21 cellular contexts compared by ENCODE assay signal in genomic region chr22:26527574-26528465, GRCh38. TPM values are rescaled to one million over a fixed set of nuclear protein-coding genes. Genes with fewer than 3 reads are reported as not detected.
A peak's percentile ranks its signal among the peaks of the same experiment; 100 is the strongest.
DNase-seq lines count a peak whose midpoint lies in the region; ATAC-seq and TF ChIP-seq lines count a peak whose summit lies in the region.
"Had no signal": no experiment of that assay in that cellular context is flagged by ENCODE, and none has a peak within 500 bp of the region (broad histone marks: within the 10 kb centered on the region; RNA-seq: fewer than 3 reads in every experiment).

No MANE protein-coding gene starts in this region.

- peak; percentile 2 for ATAC-seq in body of pancreas
- peak; percentile 29 for ATAC-seq in left lobe of liver
- no peak for ATAC-seq in stimulated activated naive B cell treated with anti-CD40 and anti-IgM and Interleukin-4, amounts not matched to agents 10 μg/mL and 1 μg/mL and 100 μg/mL, for 72 hours (replicated peaks)
- ATAC-seq: T-helper 17 cell had no signal

- peaks cover 86% of the 10 kb centered on the region for H3K36me3 Mint-ChIP-seq in activated T-cell treated with anti-CD3 and anti-CD28 coated beads, Interleukin-2, amount 50 U/mL, for 24 hours (ENCODE audit: low read depth)
- H3K36me3 Mint-ChIP-seq in stimulated activated naive B cell treated with anti-CD40 and anti-IgM and Interleukin-4, amounts not matched to agents 10 μg/mL and 1 μg/mL and 100 μg/mL, for 72 hours = peaks cover 20 to 29% of the 10 kb centered on the region in 2 donors

- peaks cover 3 to 15% of the 10 kb centered on the region in 2 donors for H3K36me3 ChIP-seq in body of pancreas (replicated peaks in 1 of 2; ENCODE audit: insufficient read depth in 1 of 2, low read depth in 2 of 2)
- no peaks in the 10 kb centered on the region for H3K36me3 ChIP-seq in BE2C
- H3K36me3 ChIP-seq in ascending aorta = peaks cover 0 to 26% of the 10 kb centered on the region in 2 donors

- no peaks in the 10 kb centered on the region for H3K9me3 Mint-ChIP-seq in activated T-cell treated with anti-CD3 and anti-CD28 coated beads, Interleukin-2, amount 50 U/mL, for 24 hours
- H3K9me3 Mint-ChIP-seq in stimulated activated naive B cell treated with anti-CD40 and anti-IgM and Interleukin-4, amounts not matched to agents 10 μg/mL and 1 μg/mL and 100 μg/mL, for 72 hours = no peaks in the 10 kb centered on the region
- H3K9me3 Mint-ChIP-seq: endodermal cell had no signal

- no peak overlapping the region for H3K4me3 ChIP-seq in body of pancreas
- no peak overlapping the region for H3K4me3 ChIP-seq in BE2C (ENCODE audit: low read depth, low read length)
- no peak overlapping the region for H3K4me3 ChIP-seq in ascending aorta
- H3K4me3 ChIP-seq: PC-9, SJSA1 had no signal

- WGBS in body of pancreas, 2 donors = 60 to 64% methylated on average over 15 of the region's 15 CpGs

- H3K4me1 ChIP-seq in body of pancreas = peaks cover 63% of the 10 kb centered on the region
- H3K4me1 ChIP-seq in BE2C = no peaks in the 10 kb centered on the region
- peaks cover 0 to 3% of the 10 kb centered on the region in 2 donors for H3K4me1 ChIP-seq in ascending aorta

- no peak for DNase-seq in activated T-cell treated with anti-CD3 and anti-CD28 coated beads, Interleukin-2, amount 50 U/mL, for 24 hours
- DNase-seq in activated T-cell treated with anti-CD3 and anti-CD28 coated beads, Interleukin-2, amount 50 U/mL, for 48 hours = no peak
- no peak for DNase-seq in body of pancreas
- no peak for DNase-seq in left lobe of liver (ENCODE audit: low spot score)
- DNase-seq in stimulated activated naive B cell treated with anti-CD40 and anti-IgM and Interleukin-4, amounts not matched to agents 10 μg/mL and 1 μg/mL and 100 μg/mL, for 72 hours = no peak
- DNase-seq in AG08395 (ENCODE audit: low spot score) = no peak
- no peak for DNase-seq in BE2C
- DNase-seq in ascending aorta (ENCODE audit: low spot score in 2 of 2) = no peak
- DNase-seq: activated CD4-positive, alpha-beta T cell treated with anti-CD3 and anti-CD28 coated beads, Interleukin-2, amount 50 U/mL, for 48 hours; activated naive CD4-positive, alpha-beta T cell treated with Interleukin-2 at 50 U/mL for 16 hours; activated T-cell treated with anti-CD3 and anti-CD28 coated beads for 4 hours; amniotic stem cell; C1 segment of cervical spinal cord; DMS 273 treated with DMSO at 0.1 percent for 48 hours; endodermal cell; NCI-H526; PC-9; stimulated activated CD4-positive, alpha-beta T cell treated with anti-CD3 and anti-CD28 coated beads, Interleukin-15, amount 100 ng/mL, for 24 hours; T-helper 17 cell had no signal

- H3K27me3 ChIP-seq in body of pancreas = no peaks in the 10 kb centered on the region
- no peaks in the 10 kb centered on the region for H3K27me3 ChIP-seq in BE2C
- no peaks in the 10 kb centered on the region for H3K27me3 ChIP-seq in ascending aorta
- H3K27me3 ChIP-seq: neutrophil, SJSA1 had no signal

- peaks cover 6% of the 10 kb centered on the region for H3K4me1 Mint-ChIP-seq in activated T-cell treated with anti-CD3 and anti-CD28 coated beads, Interleukin-2, amount 50 U/mL, for 24 hours (ENCODE audit: low read depth)
- peaks cover 6 to 8% of the 10 kb centered on the region in 2 donors for H3K4me1 Mint-ChIP-seq in stimulated activated naive B cell treated with anti-CD40 and anti-IgM and Interleukin-4, amounts not matched to agents 10 μg/mL and 1 μg/mL and 100 μg/mL, for 72 hours
- H3K4me1 Mint-ChIP-seq: T-helper 17 cell had no signal

- H3K27ac ChIP-seq in body of pancreas = peak overlapping the region; percentile 77 to 80 (median 78)
- H3K27ac ChIP-seq in ascending aorta = peak overlapping the region in 1 of 2 donors; percentile 13
- H3K27ac ChIP-seq: PC-9, SJSA1 had no signal

- H3K4me3 Mint-ChIP-seq in activated T-cell treated with anti-CD3 and anti-CD28 coated beads, Interleukin-2, amount 50 U/mL, for 24 hours = no peak overlapping the region
- no peak overlapping the region for H3K4me3 Mint-ChIP-seq in stimulated activated naive B cell treated with anti-CD40 and anti-IgM and Interleukin-4, amounts not matched to agents 10 μg/mL and 1 μg/mL and 100 μg/mL, for 72 hours
- H3K4me3 Mint-ChIP-seq: endodermal cell, T-helper 17 cell had no signal

- peak overlapping the region; percentile 31 for H3K27ac Mint-ChIP-seq in activated T-cell treated with anti-CD3 and anti-CD28 coated beads, Interleukin-2, amount 50 U/mL, for 24 hours
- H3K27ac Mint-ChIP-seq in stimulated activated naive B cell treated with anti-CD40 and anti-IgM and Interleukin-4, amounts not matched to agents 10 μg/mL and 1 μg/mL and 100 μg/mL, for 72 hours = peak overlapping the region; percentile 25
- H3K27ac Mint-ChIP-seq: endodermal cell, T-helper 17 cell had no signal

- H3K9me3 ChIP-seq in body of pancreas (no peaks in the 10 kb centered on the region), BE2C (no peaks in the 10 kb centered on the region), ascending aorta (no peaks in the 10 kb centered on the region)
- H3K9me3 ChIP-seq: neutrophil, SJSA1 had no signal

- TF ChIP-seq CTCF in body of pancreas (IDR thresholded peaks at IDR 0.05) (no peak), BE2C (IDR thresholded peaks at IDR 0.05; ENCODE audit: low read depth, low read length) (no peak), ascending aorta (IDR thresholded peaks at IDR 0.05) (no peak)

- H3K27me3 Mint-ChIP-seq in activated T-cell treated with anti-CD3 and anti-CD28 coated beads, Interleukin-2, amount 50 U/mL, for 24 hours = no peaks in the 10 kb centered on the region
- H3K27me3 Mint-ChIP-seq in stimulated activated naive B cell treated with anti-CD40 and anti-IgM and Interleukin-4, amounts not matched to agents 10 μg/mL and 1 μg/mL and 100 μg/mL, for 72 hours = no peaks in the 10 kb centered on the region
- H3K27me3 Mint-ChIP-seq: T-helper 17 cell had no signal

- TF ChIP-seq POLR2A in body of pancreas (IDR thresholded peaks at IDR 0.05) = no peak

- intact Hi-C loops in body of pancreas (cut with DNase I) (no loop called here), ascending aorta (cut with DNase I) (no loop called here)

RNA-seq across cellular contexts. Expression of gene TFIP11, which starts 15.5 kb away (rescaled TPM):
- total RNA-seq in body of pancreas = 10 to 100 TPM; 26.2 to 32.3 TPM
- 19.8 TPM for total RNA-seq in left lobe of liver
- 146 TPM for polyA plus RNA-seq in BE2C (2012; ENCODE audit: insufficient read depth, insufficient read length, low read depth)
- 11.6 TPM for total RNA-seq in ascending aorta

RNA-seq across cellular contexts. Expression of gene SRRD, which starts 44.1 kb away (rescaled TPM):
- total RNA-seq in body of pancreas (1 to 10 TPM; 5.3 to 7.5 TPM), left lobe of liver (9.5 TPM), ascending aorta (85.6 TPM)
- 20.7 TPM for polyA plus RNA-seq in BE2C (2012; ENCODE audit: insufficient read depth, insufficient read length, low read depth)

RNA-seq across cellular contexts. Expression of gene HPS4, which starts 44.2 kb away (rescaled TPM):
- total RNA-seq in body of pancreas = 10 to 100 TPM; 28.3 to 42.5 TPM
- 13.2 TPM for total RNA-seq in left lobe of liver
- 32.5 TPM for polyA plus RNA-seq in BE2C (2012; ENCODE audit: insufficient read depth, insufficient read length, low read depth)
- 39.3 TPM for total RNA-seq in ascending aorta

Comparison
In these comparisons a context has a peak if more than half of its experiments do, and no peak if none do; other contexts are left out.
1. ATAC-seq: peak in body of pancreas (single experiment) and left lobe of liver (single experiment); none in stimulated activated naive B cell treated with anti-CD40 and anti-IgM and Interleukin-4, amounts not matched to agents 10 μg/mL and 1 μg/mL and 100 μg/mL, for 72 hours (0 of 2).